In genomic region chr4:81405900-81406401, GRCh38 we compare ENCODE assay signal across 8 cellular contexts.
DNase-seq lines count a peak whose midpoint lies in the region; ATAC-seq and TF ChIP-seq lines count a peak whose summit lies in the region.

No MANE protein-coding gene starts in this region.

- H3K27ac Mint-ChIP-seq in stimulated activated effector memory CD8-positive, alpha-beta T cell treated with anti-CD3 and anti-CD28 coated beads, Interleukin-12 subunit alpha, Interleukin-12 subunit beta, amount 100 ng/mL, for 72 hours: no peak overlapping the region

- in situ Hi-C loops in astrocyte of the spinal cord (cut with HindIII; ENCODE audit: low sequenced_read_pairs): no loop called here

- H3K4me3 Mint-ChIP-seq in stimulated activated effector memory CD8-positive, alpha-beta T cell treated with anti-CD3 and anti-CD28 coated beads, Interleukin-12 subunit alpha, Interleukin-12 subunit beta, amount 100 ng/mL, for 72 hours: no peak overlapping the region

- RAD21 ChIA-PET in HCT116 (lab: Charles Lee; ENCODE audit: low non-redundant PET in 1 of 2, low total read pairs in 2 of 2, uncharacterized antibody in 2 of 2, unreplicated experiment in 2 of 2): no interaction called here

- H3K4me1 ChIP-seq in ACC112 (ENCODE audit: control insufficient read depth, insufficient read depth, low read length, unreplicated experiment) (no peaks in the 10 kb centered on the region), HCT116 (ENCODE audit: control insufficient read depth in 1 of 2, insufficient read depth in 2 of 2, low read length in 2 of 2) (no peaks in the 10 kb centered on the region), OCI-LY3 (ENCODE audit: low read length) (peaks cover 7% of the 10 kb centered on the region)

- CTCF ChIA-PET in GM10248 (lab: Yijun Ruan, JAX) (interaction anchor here (0.7 to 1.8 kb wide), 11 partner anchors 12 to 877 kb away, joined by 3 to 8 read pairs (median 3); no protein-coding TSS in a partner anchor), HCT116 (lab: Charles Lee) (interaction anchor here (1.6 kb wide), 1 partner anchor 796 kb away, joined by 4 read pairs; no protein-coding TSS in a partner anchor)

- no peaks in the 10 kb centered on the region for H3K9me2 ChIP-seq in HCT116 (ENCODE audit: insufficient read depth)

- no peaks in the 10 kb centered on the region for H3K36me3 Mint-ChIP-seq in stimulated activated effector memory CD8-positive, alpha-beta T cell treated with anti-CD3 and anti-CD28 coated beads, Interleukin-12 subunit alpha, Interleukin-12 subunit beta, amount 100 ng/mL, for 72 hours

- H2AFZ ChIP-seq in ACC112 (ENCODE audit: low read length, unreplicated experiment) (no peak overlapping the region), HCT116 (ENCODE audit: low read depth, low read length, poor library complexity, severe bottlenecking) (peak overlapping the region; percentile 81), OCI-LY3 (ENCODE audit: low read depth, low read length) (no peak overlapping the region)

- no TSS peak for BruUV-seq in HCT116 (replicated peaks; lab: Mats Ljungman, UMichigan)

- H3K79me2 ChIP-seq in ACC112 (ENCODE audit: control insufficient read depth, insufficient read depth, low read length, unreplicated experiment) (no peaks in the 10 kb centered on the region), HCT116 (ENCODE audit: insufficient read depth, low read length) (no peaks in the 10 kb centered on the region), OCI-LY3 (ENCODE audit: low read length) (no peaks in the 10 kb centered on the region)

- DNase-seq in GM10248 (ENCODE audit: extremely low spot score) (peak; percentile 62), HCT116 (ENCODE audit: low read depth, low spot score) (peak; percentile 68), Kasumi-1 (lab: John Stamatoyannopoulos, UW) (peak; percentile 87 to 95), astrocyte of the spinal cord (ENCODE audit: low read depth, low spot score) (peak; percentile 80), iPS-NIHi11 (ENCODE audit: low spot score) (peak; percentile 74)
- peak in 1 of 2 donors; percentile 19 for DNase-seq in stimulated activated effector memory CD8-positive, alpha-beta T cell treated with anti-CD3 and anti-CD28 coated beads, Interleukin-12 subunit alpha, Interleukin-12 subunit beta, amount 100 ng/mL, for 72 hours (ENCODE audit: low spot score in 2 of 2)

- H3K4me1 Mint-ChIP-seq in stimulated activated effector memory CD8-positive, alpha-beta T cell treated with anti-CD3 and anti-CD28 coated beads, Interleukin-12 subunit alpha, Interleukin-12 subunit beta, amount 100 ng/mL, for 72 hours: no peaks in the 10 kb centered on the region

- H4K20me1 ChIP-seq in HCT116 (ENCODE audit: insufficient read depth) (no peaks in the 10 kb centered on the region), OCI-LY3 (ENCODE audit: insufficient read depth, low read length) (no peaks in the 10 kb centered on the region)

- no peak for TF ChIP-seq POLR2A in HCT116 (IDR thresholded peaks at IDR 0.05; ENCODE audit: borderline replicate concordance, extremely low read depth, insufficient read depth, insufficient read length)

- H3K4me3 ChIP-seq in ACC112 (ENCODE audit: low read depth, low read length) (peak overlapping the region; percentile 69), HCT116 (replicated peaks in 1 of 2; ENCODE audit: low read depth in 1 of 2, low read length in 2 of 2) (no peak overlapping the region), OCI-LY3 (ENCODE audit: low read length) (peak overlapping the region; percentile 43), astrocyte of the spinal cord (ENCODE audit: low read depth, low read length) (no peak overlapping the region)

- TF ChIP-seq CTCF in GM10248 (IDR thresholded peaks at IDR 0.05; ENCODE audit: control extremely low read depth, extremely low read depth, low read depth, missing control alignments): peak; percentile 75
- peak; percentile 47 to 98 (median 73) for TF ChIP-seq CTCF in HCT116 (IDR thresholded peaks at IDR 0.05 in 2 of 3, conservative IDR thresholded peaks at IDR 0.05 in 1 of 3; ENCODE audit: borderline replicate concordance in 1 of 3, insufficient read depth in 1 of 3, low read depth in 2 of 3, low read length in 2 of 3)
- TF ChIP-seq CTCF in OCI-LY3 (IDR thresholded peaks at IDR 0.05; ENCODE audit: low read depth, low read length): peak; percentile 87
- peak; percentile 63 for TF ChIP-seq CTCF in astrocyte of the spinal cord (IDR thresholded peaks at IDR 0.05; ENCODE audit: low read depth, low read length)

- POLR2A ChIA-PET in GM10248 (lab: Yijun Ruan, JAX) (no interaction called here), HCT116 (lab: Charles Lee) (no interaction called here)

- ATAC-seq in HCT116: peak; percentile 84
- ATAC-seq in stimulated activated effector memory CD8-positive, alpha-beta T cell treated with anti-CD3 and anti-CD28 coated beads, Interleukin-12 subunit alpha, Interleukin-12 subunit beta, amount 100 ng/mL, for 72 hours: peak; percentile 66

- peak; percentile 72 for TF ChIP-seq RAD21 in HCT116 (IDR thresholded peaks at IDR 0.05; ENCODE audit: low read depth)

- peaks cover 5% of the 10 kb centered on the region; the same call in 1 of the 2 replicates for H3K27me3 ChIP-seq in ACC112 (ENCODE audit: insufficient read depth, low read length)
- H3K27me3 ChIP-seq in HCT116 (ENCODE audit: insufficient read depth, low read length): peaks cover 26% of the 10 kb centered on the region
- no peaks in the 10 kb centered on the region for H3K27me3 ChIP-seq in OCI-LY3 (ENCODE audit: low read depth, low read length)

- H3K9ac ChIP-seq in HCT116 (ENCODE audit: low read length): no peak overlapping the region
- no peak overlapping the region for H3K9ac ChIP-seq in OCI-LY3 (ENCODE audit: low read length)

- intact Hi-C loops in HCT116 (cut with micrococcal nuclease): loop anchor here (1.0 to 5.0 kb wide), 4 partner anchors 438 to 862 kb away; no protein-coding TSS in a partner anchor

- H3K9me3 ChIP-seq in HCT116 (ENCODE audit: control insufficient read depth in 1 of 2, insufficient read depth in 1 of 2, low read depth in 1 of 2, low read length in 2 of 2) (no peaks in the 10 kb centered on the region), OCI-LY3 (ENCODE audit: insufficient read depth, low read length) (no peaks in the 10 kb centered on the region)

- no peaks in the 10 kb centered on the region for H3K9me3 Mint-ChIP-seq in stimulated activated effector memory CD8-positive, alpha-beta T cell treated with anti-CD3 and anti-CD28 coated beads, Interleukin-12 subunit alpha, Interleukin-12 subunit beta, amount 100 ng/mL, for 72 hours

- H3K27ac ChIP-seq in ACC112 (ENCODE audit: low read depth, low read length) (no peak overlapping the region), HCT116 (ENCODE audit: low read depth, low read length) (no peak overlapping the region), OCI-LY3 (ENCODE audit: low read length) (no peak overlapping the region)

- H3K36me3 ChIP-seq in ACC112 (ENCODE audit: insufficient read depth, low read length) (no peaks in the 10 kb centered on the region), HCT116 (ENCODE audit: control insufficient read depth in 1 of 2, insufficient read depth in 2 of 2, low read length in 2 of 2) (no peaks in the 10 kb centered on the region), OCI-LY3 (replicated peaks; ENCODE audit: low read depth, low read length) (no peaks in the 10 kb centered on the region)

- H3K4me2 ChIP-seq in HCT116 (ENCODE audit: low read length): no peak overlapping the region
- peak overlapping the region; percentile 58 for H3K4me2 ChIP-seq in OCI-LY3 (ENCODE audit: low read length)

TF ChIP-seq in HCT116, 20 proteins besides CTCF, POLR2A, EP300 and RAD21:
- TF ChIP-seq REST (IDR thresholded peaks at IDR 0.05; ENCODE audit: low read depth) (no peak), SIN3A (IDR thresholded peaks at IDR 0.05; ENCODE audit: low read depth) (no peak), CEBPB (IDR thresholded peaks at IDR 0.05; ENCODE audit: low read depth) (peak; percentile 92), ZFX (IDR thresholded peaks at IDR 0.05) (no peak)

Comparison
In these comparisons a context has a peak if more than half of its experiments do, and no peak if none do; other contexts are left out.
1. H3K4me3 ChIP-seq: peak in ACC112 (single experiment) and OCI-LY3 (single experiment); none in HCT116 (0 of 2) and astrocyte of the spinal cord (single experiment).
2. Peak in every context shown above with its lines, with median percentiles within 50 percentile points of each other: CTCF ChIP-seq.